Comparison of ENCODE assay signal across 22 cellular contexts in genomic region chr2:222840060-222840802, GRCh38. TPM values are rescaled to one million over a fixed set of nuclear protein-coding genes. Genes with fewer than 3 reads are reported as not detected.
DNase-seq lines count a peak whose midpoint lies in the region; ATAC-seq and TF ChIP-seq lines count a peak whose summit lies in the region.
"Had no signal": no experiment of that assay in that cellular context is flagged by ENCODE, and none has a peak within 500 bp of the region (broad histone marks: within the 10 kb centered on the region; RNA-seq: fewer than 3 reads in every experiment).

No MANE protein-coding gene starts in this region.

- H3K27me3 ChIP-seq in breast epithelium (no peaks in the 10 kb centered on the region), RWPE2 (ENCODE audit: insufficient read depth, poor library complexity, severe bottlenecking) (no peaks in the 10 kb centered on the region), foreskin keratinocyte (no peaks in the 10 kb centered on the region)
- H3K27me3 ChIP-seq: Peyer's patch, SJSA1 had no signal

- H3K36me3 ChIP-seq in breast epithelium, result no peaks in the 10 kb centered on the region
- no peaks in the 10 kb centered on the region for H3K36me3 ChIP-seq in RWPE2 (ENCODE audit: low read depth)
- H3K36me3 ChIP-seq: Peyer's patch, SJSA1 had no signal

- no peaks in the 10 kb centered on the region for H3K27me3 Mint-ChIP-seq in MCF 10A (ENCODE audit: insufficient read depth, unreplicated experiment)
- H3K27me3 Mint-ChIP-seq in stimulated activated naive CD8-positive, alpha-beta T cell treated with anti-CD3 and anti-CD28 coated beads, Interleukin-15, amount 100 ng/mL, for 72 hours, result peaks cover 22% of the 10 kb centered on the region

- H3K4me3 Mint-ChIP-seq in MCF 10A (ENCODE audit: unreplicated experiment), result no peak overlapping the region
- no peak overlapping the region for H3K4me3 Mint-ChIP-seq in stimulated activated naive CD8-positive, alpha-beta T cell treated with anti-CD3 and anti-CD28 coated beads, Interleukin-15, amount 100 ng/mL, for 72 hours
- H3K4me3 Mint-ChIP-seq: CD4-positive, CD25-positive, alpha-beta regulatory T cell; H9; IgD-negative memory B cell had no signal

- H3K9me3 ChIP-seq in breast epithelium, result no peaks in the 10 kb centered on the region
- H3K9me3 ChIP-seq in RWPE2 (ENCODE audit: severe bottlenecking), result no peaks in the 10 kb centered on the region
- H3K9me3 ChIP-seq: Peyer's patch, SJSA1 had no signal

- H3K9me3 Mint-ChIP-seq in MCF 10A (ENCODE audit: unreplicated experiment), result no peaks in the 10 kb centered on the region
- peaks cover 0 to 5% of the 10 kb centered on the region in 2 donors for H3K9me3 Mint-ChIP-seq in stimulated activated naive CD8-positive, alpha-beta T cell treated with anti-CD3 and anti-CD28 coated beads, Interleukin-15, amount 100 ng/mL, for 72 hours
- H3K9me3 Mint-ChIP-seq: H9 had no signal

- intact Hi-C loops in MCF 10A (cut with micrococcal nuclease), result loop anchor here (5.0 kb wide), 1 partner anchor 33 kb away; no protein-coding TSS in a partner anchor
- intact Hi-C loops in breast epithelium (cut with DNase I; ENCODE audit: low total_unique reads), result no loop called here

- POLR2A ChIA-PET in MCF 10A (lab: Yijun Ruan, JAX), result interaction anchor here (0.7 to 9.3 kb wide), 4 partner anchors 13 to 137 kb away, joined by 7 to 205 read pairs (median 20); partner anchors contain the start of gene ACSL3

- no peak for DNase-seq in MCF 10A (ENCODE audit: unreplicated experiment)
- no peak for DNase-seq in breast epithelium (ENCODE audit: low spot score in 2 of 2)
- no peak for DNase-seq in RWPE2 (ENCODE audit: low spot score)
- no peak for DNase-seq in foreskin keratinocyte
- no peak for DNase-seq in stimulated activated naive CD8-positive, alpha-beta T cell treated with anti-CD3 and anti-CD28 coated beads, Interleukin-15, amount 100 ng/mL, for 72 hours
- DNase-seq in SHP77 (lab: John Stamatoyannopoulos, UW), result no peak
- no peak for DNase-seq in omental fat pad (ENCODE audit: low spot score)
- DNase-seq in HCEC 1CT, result no peak
- DNase-seq: CD4-positive, CD25-positive, alpha-beta regulatory T cell; DMS79 treated with DMSO at 0.1 percent for 48 hours; H9; Karpas-422; NCI-H1694; NCI-H2081; NCI-H2171; NCI-H345; NCI-H524 treated with DMSO at 0.1 percent for 48 hours; NCI-H82; Peyer's patch had no signal

- no peak overlapping the region for H3K27ac ChIP-seq in breast epithelium
- H3K27ac ChIP-seq in RWPE2 (ENCODE audit: poor library complexity, severe bottlenecking), result peak overlapping the region; percentile 98
- peak overlapping the region; percentile 20 for H3K27ac ChIP-seq in foreskin keratinocyte
- H3K27ac ChIP-seq: Peyer's patch, SJSA1 had no signal

- CTCF ChIA-PET in MCF 10A (lab: Yijun Ruan, JAX), result interaction anchor here (0.6 to 4.1 kb wide), 3 partner anchors 63 to 132 kb away, joined by 3 to 20 read pairs (median 7); no protein-coding TSS in a partner anchor

- ATAC-seq in RWPE2 (ENCODE audit: low read depth) (no peak), foreskin keratinocyte (no peak), omental fat pad (ENCODE audit: low FRiP score) (no peak)
- ATAC-seq in stimulated activated naive CD8-positive, alpha-beta T cell treated with anti-CD3 and anti-CD28 coated beads, Interleukin-15, amount 100 ng/mL, for 72 hours, result peak; percentile 76
- ATAC-seq: GM12878 had no signal

- no peak for TF ChIP-seq POLR2A in breast epithelium (IDR thresholded peaks at IDR 0.05)

- no TSS peak for BruUV-seq in MCF 10A (replicated peaks; lab: Mats Ljungman, UMichigan)

- TF ChIP-seq CTCF in MCF 10A (IDR thresholded peaks at IDR 0.05; ENCODE audit: unreplicated experiment), result no peak
- TF ChIP-seq CTCF in breast epithelium (IDR thresholded peaks at IDR 0.05), result no peak
- TF ChIP-seq CTCF in RWPE2 (IDR thresholded peaks at IDR 0.05; ENCODE audit: poor library complexity, severe bottlenecking), result no peak
- TF ChIP-seq CTCF in foreskin keratinocyte (conservative IDR thresholded peaks at IDR 0.05), result no peak
- no peak for TF ChIP-seq CTCF in omental fat pad (IDR thresholded peaks at IDR 0.05)

- peaks cover 54% of the 10 kb centered on the region for H3K4me1 Mint-ChIP-seq in MCF 10A (ENCODE audit: insufficient read depth, unreplicated experiment)
- H3K4me1 Mint-ChIP-seq in stimulated activated naive CD8-positive, alpha-beta T cell treated with anti-CD3 and anti-CD28 coated beads, Interleukin-15, amount 100 ng/mL, for 72 hours, result peaks cover 23% of the 10 kb centered on the region
- H3K4me1 Mint-ChIP-seq: IgD-negative memory B cell had no signal

- H3K4me3 ChIP-seq in breast epithelium (no peak overlapping the region), RWPE2 (ENCODE audit: severe bottlenecking) (no peak overlapping the region)
- H3K4me3 ChIP-seq: GM12878, Peyer's patch, SJSA1 had no signal

- H3K4me1 ChIP-seq in breast epithelium (no peaks in the 10 kb centered on the region), RWPE2 (ENCODE audit: insufficient read depth, poor library complexity, severe bottlenecking) (peaks cover 80% of the 10 kb centered on the region), foreskin keratinocyte (peaks cover 54% of the 10 kb centered on the region)

- peak overlapping the region; percentile 69 for H3K27ac Mint-ChIP-seq in MCF 10A (ENCODE audit: low read depth, unreplicated experiment)
- peak overlapping the region in 1 of 2 donors; percentile 5 for H3K27ac Mint-ChIP-seq in stimulated activated naive CD8-positive, alpha-beta T cell treated with anti-CD3 and anti-CD28 coated beads, Interleukin-15, amount 100 ng/mL, for 72 hours
- H3K27ac Mint-ChIP-seq: CD4-positive, CD25-positive, alpha-beta regulatory T cell; H9; IgD-negative memory B cell had no signal

- H3K36me3 Mint-ChIP-seq in MCF 10A (ENCODE audit: insufficient read depth, unreplicated experiment), result peaks cover 7% of the 10 kb centered on the region
- H3K36me3 Mint-ChIP-seq: CD4-positive, CD25-positive, alpha-beta regulatory T cell had no signal

RNA-seq across cellular contexts. Expression of gene ACSL3, which starts 20.6 kb away (rescaled TPM):
- total RNA-seq in MCF 10A (2022) (183 and 203 TPM in 2 replicates), breast epithelium (100 to 1,000 TPM in 1 of 3 donors, 10 to 100 TPM in 2; 50.9 to 115 (median 74.4) TPM), foreskin keratinocyte (137 and 164 TPM in 2 replicates), omental fat pad (10 to 100 TPM; 42.4 to 72.2 (median 62.2) TPM)
- polyA plus RNA-seq in foreskin keratinocyte, result 88.2 and 89.2 TPM in 2 replicates

Comparison
In these comparisons a context has a peak if more than half of its experiments do, and no peak if none do; other contexts are left out.
1. H3K27ac ChIP-seq: peak in RWPE2 (single experiment) and foreskin keratinocyte (single experiment); none in breast epithelium (0 of 2).